Comparison of ENCODE assay signal across 8 cellular contexts in the genomic region with DNA sequence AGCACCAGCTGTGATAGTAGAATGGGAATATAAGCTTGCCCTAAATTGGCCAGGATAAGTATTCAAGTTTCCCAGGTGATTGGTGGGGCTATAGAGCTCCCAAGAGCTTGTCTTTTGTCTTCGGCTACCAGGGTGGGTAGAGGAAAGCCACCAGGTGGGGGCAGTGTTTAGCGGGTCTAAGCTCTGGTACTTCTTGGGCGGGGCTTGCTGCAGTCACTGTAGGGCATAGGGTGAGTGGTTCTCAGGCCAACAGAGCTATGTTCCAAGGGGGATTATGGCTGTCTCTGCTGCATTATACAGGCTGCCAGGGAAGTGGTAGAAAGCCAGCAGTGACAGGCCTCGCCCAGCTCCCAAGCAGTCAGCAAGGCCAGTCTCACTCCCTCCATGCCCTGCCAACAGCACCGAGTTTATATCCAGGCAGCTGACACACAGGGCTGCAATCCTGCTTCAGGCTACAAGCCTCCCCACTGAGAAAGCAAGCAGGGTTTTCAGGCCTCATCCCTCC.
DNase-seq lines count a peak whose midpoint lies in the region; ATAC-seq and TF ChIP-seq lines count a peak whose summit lies in the region.

No MANE protein-coding gene starts in this region.

- intact Hi-C loops in activated T-helper 1 cell treated with anti-CD3 and anti-CD28 coated beads, Interleukin-12 subunit alpha, Interleukin-12 subunit beta, Interleukin-2, Interleukin-4 antibody, amounts not matched to agents 30 ng/mL and 10 ng/mL and 1 ng/mL, durations not matched to agents 14 hours and 24 hours and 36 hours (cut with micrococcal nuclease) = loop anchor here (1.0 to 2.0 kb wide), 3 partner anchors 52 to 138 kb away; a partner anchor contains a TSS
- intact Hi-C loops in prostate gland (cut with DNase I) = no loop called here
- intact Hi-C loops in ovary (cut with DNase I) = no loop called here

- WGBS in prostate gland = 53% methylated on average over 5 of the region's 5 CpGs
- 48 to 53% (median 51%) methylated on average over 5 of the region's 5 CpGs for WGBS in ovary, 3 donors

- no peak overlapping the region for H3K4me3 Mint-ChIP-seq in activated T-helper 1 cell treated with anti-CD3 and anti-CD28 coated beads, Interleukin-12 subunit alpha, Interleukin-12 subunit beta, Interleukin-2, Interleukin-4 antibody, amounts not matched to agents 30 ng/mL and 10 ng/mL and 1 ng/mL, durations not matched to agents 14 hours and 24 hours and 36 hours

- H3K9me3 ChIP-seq in Peyer's patch (no peaks in the 10 kb centered on the region), prostate gland (no peaks in the 10 kb centered on the region), ovary (no peaks in the 10 kb centered on the region)

- H3K27me3 ChIP-seq in Peyer's patch (no peaks in the 10 kb centered on the region), prostate gland (replicated peaks; ENCODE audit: insufficient read depth) (no peaks in the 10 kb centered on the region), ovary (no peaks in the 10 kb centered on the region)

- no peaks in the 10 kb centered on the region for H3K36me3 ChIP-seq in Peyer's patch
- H3K36me3 ChIP-seq in prostate gland = no peaks in the 10 kb centered on the region
- no peaks in the 10 kb centered on the region for H3K36me3 ChIP-seq in ovary

- H3K27ac Mint-ChIP-seq in activated T-helper 1 cell treated with anti-CD3 and anti-CD28 coated beads, Interleukin-12 subunit alpha, Interleukin-12 subunit beta, Interleukin-2, Interleukin-4 antibody, amounts not matched to agents 30 ng/mL and 10 ng/mL and 1 ng/mL, durations not matched to agents 14 hours and 24 hours and 36 hours = no peak overlapping the region

- H3K4me1 ChIP-seq in Peyer's patch = no peaks in the 10 kb centered on the region
- no peaks in the 10 kb centered on the region for H3K4me1 ChIP-seq in prostate gland (replicated peaks)
- no peaks in the 10 kb centered on the region for H3K4me1 ChIP-seq in ovary (ENCODE audit: insufficient read depth)

- H3K4me1 Mint-ChIP-seq in activated T-helper 1 cell treated with anti-CD3 and anti-CD28 coated beads, Interleukin-12 subunit alpha, Interleukin-12 subunit beta, Interleukin-2, Interleukin-4 antibody, amounts not matched to agents 30 ng/mL and 10 ng/mL and 1 ng/mL, durations not matched to agents 14 hours and 24 hours and 36 hours (ENCODE audit: low read depth) = no peaks in the 10 kb centered on the region

- H3K9me3 Mint-ChIP-seq in activated T-helper 1 cell treated with anti-CD3 and anti-CD28 coated beads, Interleukin-12 subunit alpha, Interleukin-12 subunit beta, Interleukin-2, Interleukin-4 antibody, amounts not matched to agents 30 ng/mL and 10 ng/mL and 1 ng/mL, durations not matched to agents 14 hours and 24 hours and 36 hours = no peaks in the 10 kb centered on the region

- H3K27ac ChIP-seq in Peyer's patch (no peak overlapping the region), prostate gland (no peak overlapping the region), ovary (no peak overlapping the region)

- DNase-seq in AG20443 (ENCODE audit: low spot score) (peak; percentile 68), Peyer's patch (peak; percentile 37 to 74 (median 66)), globus pallidus (ENCODE audit: low spot score) (peak; percentile 74), prostate gland (ENCODE audit: low spot score) (peak; percentile 24), ovary (no peak)
- DNase-seq in activated T-helper 1 cell treated with anti-CD3 and anti-CD28 coated beads, Interleukin-12 subunit alpha, Interleukin-12 subunit beta, Interleukin-2, Interleukin-4 antibody, amounts not matched to agents 30 ng/mL and 10 ng/mL and 1 ng/mL, durations not matched to agents 14 hours and 24 hours and 36 hours (ENCODE audit: low spot score) = peak; percentile 43

- TF ChIP-seq POLR2A in Peyer's patch (IDR thresholded peaks at IDR 0.05) = no peak
- no peak for TF ChIP-seq POLR2A in prostate gland (IDR thresholded peaks at IDR 0.05)
- TF ChIP-seq POLR2A in ovary (IDR thresholded peaks at IDR 0.05) = no peak

- no peak overlapping the region for H3K4me3 ChIP-seq in Peyer's patch
- H3K4me3 ChIP-seq in prostate gland = no peak overlapping the region
- no peak overlapping the region for H3K4me3 ChIP-seq in ovary

- peaks cover 45% of the 10 kb centered on the region for H3K27me3 Mint-ChIP-seq in activated T-helper 1 cell treated with anti-CD3 and anti-CD28 coated beads, Interleukin-12 subunit alpha, Interleukin-12 subunit beta, Interleukin-2, Interleukin-4 antibody, amounts not matched to agents 30 ng/mL and 10 ng/mL and 1 ng/mL, durations not matched to agents 14 hours and 24 hours and 36 hours (ENCODE audit: insufficient read depth)

- ATAC-seq in GM18520 (IDR thresholded peaks at IDR 0.05; ENCODE audit: unreplicated experiment) (peak; percentile 73), HG03135 (IDR thresholded peaks at IDR 0.05; ENCODE audit: unreplicated experiment) (peak; percentile 98)

- H3K36me3 Mint-ChIP-seq in activated T-helper 1 cell treated with anti-CD3 and anti-CD28 coated beads, Interleukin-12 subunit alpha, Interleukin-12 subunit beta, Interleukin-2, Interleukin-4 antibody, amounts not matched to agents 30 ng/mL and 10 ng/mL and 1 ng/mL, durations not matched to agents 14 hours and 24 hours and 36 hours (ENCODE audit: low read depth) = no peaks in the 10 kb centered on the region

- no peak for TF ChIP-seq EP300 in ovary (IDR thresholded peaks at IDR 0.05)

- TF ChIP-seq CTCF in Peyer's patch (IDR thresholded peaks at IDR 0.05) (peak in 4 of 6 experiments; percentile 21 to 46 (median 38)), prostate gland (IDR thresholded peaks at IDR 0.05) (peak in 3 of 4 experiments; percentile 18 to 25 (median 18)), ovary (IDR thresholded peaks at IDR 0.05) (no peak)

Comparison
In these comparisons a context has a peak if more than half of its experiments do, and no peak if none do; other contexts are left out.
1. DNase-seq: peak in AG20443 (single experiment), Peyer's patch (3 of 3), activated T-helper 1 cell treated with anti-CD3 and anti-CD28 coated beads, Interleukin-12 subunit alpha, Interleukin-12 subunit beta, Interleukin-2, Interleukin-4 antibody, amounts not matched to agents 30 ng/mL and 10 ng/mL and 1 ng/mL, durations not matched to agents 14 hours and 24 hours and 36 hours (single experiment), globus pallidus (single experiment) and prostate gland (single experiment); none in ovary (0 of 5).
2. CTCF ChIP-seq: peak in Peyer's patch (4 of 6) and prostate gland (3 of 4); none in ovary (0 of 3).